ENCODE assay signal across 17 cellular contexts in the genomic region with DNA sequence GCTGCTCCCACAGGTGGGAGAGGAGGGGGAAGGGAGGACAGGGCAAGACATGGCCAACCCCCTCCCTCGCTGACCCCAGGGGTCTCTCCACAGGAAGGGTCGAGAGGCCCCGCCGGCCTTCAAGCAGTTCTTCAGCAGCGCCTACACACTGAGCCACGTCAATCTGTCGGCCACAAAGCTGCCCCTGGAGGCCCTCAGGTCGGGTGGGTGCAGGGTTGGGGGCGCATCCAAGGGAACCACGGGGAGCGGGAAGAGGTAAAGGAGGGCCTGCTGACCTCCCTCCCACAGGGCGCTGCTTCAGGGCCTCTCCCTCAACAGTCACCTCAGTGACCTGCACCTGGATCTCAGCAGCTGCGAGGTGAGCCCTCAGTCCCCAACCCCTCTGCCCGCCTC. TPM values are rescaled to one million over a fixed set of nuclear protein-coding genes. Genes with fewer than 3 reads are reported as not detected.
DNase-seq lines count a peak whose midpoint lies in the region; ATAC-seq, FAIRE-seq and TF ChIP-seq lines count a peak whose summit lies in the region.
"Had no signal": no experiment of that assay in that cellular context is flagged by ENCODE, and none has a peak within 500 bp of the region (broad histone marks: within the 10 kb centered on the region; RNA-seq: fewer than 3 reads in every experiment).

No MANE protein-coding gene starts in this region.

- peaks cover 7% of the 10 kb centered on the region for H3K4me1 Mint-ChIP-seq in nephron

- no peak for TF ChIP-seq RAD21 in GM12878 (IDR thresholded peaks at IDR 0.05; ENCODE audit: insufficient read depth, low read depth, low read length)

- H3K27ac Mint-ChIP-seq in nephron, result peak overlapping the region; percentile 11 to 54 (median 27)
- H3K27ac Mint-ChIP-seq: activated naive CD4-positive, alpha-beta T cell treated with anti-CD3 and anti-CD28 coated beads, Interleukin-2, amount 50 U/mL, for 24 hours had no signal

- no peaks in the 10 kb centered on the region for H3K9me3 Mint-ChIP-seq in nephron
- H3K9me3 Mint-ChIP-seq: activated naive CD4-positive, alpha-beta T cell treated with anti-CD3 and anti-CD28 coated beads, Interleukin-2, amount 50 U/mL, for 24 hours had no signal

- H3K79me2 ChIP-seq in GM12878 (ENCODE audit: control insufficient read depth, insufficient read depth, low read length), result no peaks in the 10 kb centered on the region
- H3K79me2 ChIP-seq: parathyroid adenoma had no signal

- DNase-seq in GM12878 (ENCODE audit: low read depth, low spot score) (no peak), NAMALWA (ENCODE audit: low spot score) (no peak), GM19238 (ENCODE audit: insufficient read length, low spot score) (no peak), RKO (ENCODE audit: low spot score) (no peak), urothelium cell line (ENCODE audit: low spot score) (no peak)
- DNase-seq: activated CD8-positive, alpha-beta memory T cell treated with anti-CD3 and anti-CD28 coated beads, Interleukin-2, amount 50 U/mL, for 48 hours; NCI-H1436 treated with DMSO at 0.1 percent for 48 hours had no signal

- peak; percentile 11 for ATAC-seq in GM18511 (IDR thresholded peaks at IDR 0.05; ENCODE audit: unreplicated experiment)
- peak; percentile 9 for ATAC-seq in HG02588 (IDR thresholded peaks at IDR 0.05; ENCODE audit: unreplicated experiment)
- peak; percentile 10; the same call in 2 of the 3 replicates for ATAC-seq in GM12878

- no peak overlapping the region for H3K27ac ChIP-seq in GM12878 (ENCODE audit: control insufficient read depth, insufficient read depth)
- H3K27ac ChIP-seq: GM23248, parathyroid adenoma, SJSA1 had no signal

- no peak for TF ChIP-seq POLR2A in GM12878 (IDR thresholded peaks at IDR 0.05; ENCODE audit: low read depth, low read length)

- no peak overlapping the region for H3K4me2 ChIP-seq in GM12878 (ENCODE audit: control insufficient read depth, insufficient read depth)

- peaks cover 26% of the 10 kb centered on the region for H3K27me3 Mint-ChIP-seq in nephron (ENCODE audit: low read depth)
- H3K27me3 Mint-ChIP-seq: activated naive CD4-positive, alpha-beta T cell treated with anti-CD3 and anti-CD28 coated beads, Interleukin-2, amount 50 U/mL, for 24 hours had no signal

- in situ Hi-C loops in GM12878 (cut with MboI), result loop anchor here (5.0 kb wide), 1 partner anchor 34 kb away; a partner anchor contains a TSS

- intact Hi-C loops in GM12878 (cut with micrococcal nuclease; ENCODE audit: unreplicated experiment), result loop anchor here (1.0 kb wide), 3 partner anchors 32 to 103 kb away; a partner anchor contains a TSS

- H2AFZ ChIP-seq in GM12878 (ENCODE audit: control insufficient read depth, low read depth, low read length), result no peak overlapping the region
- H2AFZ ChIP-seq: GM23248, parathyroid adenoma had no signal

- RAD21 ChIA-PET in GM12878 (lab: Charles Lee; ENCODE audit: unreplicated experiment), result interaction anchor here (0.9 to 7.2 kb wide), 17 partner anchors 14 to 276 kb away, joined by 3 to 140 read pairs (median 7); a partner anchor contains a TSS

- no peaks in the 10 kb centered on the region for H3K36me3 Mint-ChIP-seq in nephron (ENCODE audit: low read depth)
- H3K36me3 Mint-ChIP-seq: activated naive CD4-positive, alpha-beta T cell treated with anti-CD3 and anti-CD28 coated beads, Interleukin-2, amount 50 U/mL, for 24 hours had no signal

- no peak overlapping the region for H3K4me3 ChIP-seq in GM12878
- H3K4me3 ChIP-seq: GM23248, lung, SJSA1 had no signal

- H4K20me1 ChIP-seq in GM12878 (ENCODE audit: control insufficient read depth, insufficient read depth), result no peaks in the 10 kb centered on the region

- FAIRE-seq in GM12878 (lab: Jason Lieb, UNC) (no peak), urothelium cell line (lab: Jason Lieb, UNC) (no peak)

- H3K27me3 ChIP-seq in GM12878 (replicated peaks in 1 of 2; ENCODE audit: control insufficient read depth in 2 of 2, insufficient read depth in 2 of 2, low read length in 1 of 2), result peaks cover 0 to under 1% of the 10 kb centered on the region in 2 experiments; a peak in 2 of 4 replicates

- 36% methylated on average over 13 of the region's 14 CpGs for WGBS in GM12878 (ENCODE audit: insufficient coverage, insufficient replicate concordance, low lambda C conversion rate, missing lambda C conversion rate)

- H3K4me1 ChIP-seq in GM12878 (ENCODE audit: control insufficient read depth, insufficient read depth, low read length), result no peaks in the 10 kb centered on the region
- H3K4me1 ChIP-seq: Caco-2, SJSA1 had no signal

- H3K4me3 Mint-ChIP-seq in nephron, result peak overlapping the region in 1 of 3 experiments; percentile 45
- H3K4me3 Mint-ChIP-seq: activated naive CD4-positive, alpha-beta T cell treated with anti-CD3 and anti-CD28 coated beads, Interleukin-2, amount 50 U/mL, for 24 hours had no signal

- CTCF ChIA-PET in GM12878 (lab: Yijun Ruan, JAX), result interaction anchor here (0.5 to 6.3 kb wide), 27 partner anchors 9 to 276 kb away, joined by 3 to 197 read pairs (median 5); a partner anchor contains a TSS

- TF ChIP-seq EP300 in GM12878 (IDR thresholded peaks at IDR 0.05; ENCODE audit: borderline replicate concordance in 1 of 2, control insufficient read depth in 1 of 2, low read depth in 2 of 2, low read length in 2 of 2), result no peak

- no peaks in the 10 kb centered on the region for H3K36me3 ChIP-seq in GM12878 (ENCODE audit: control insufficient read depth in 2 of 2, insufficient read depth in 2 of 2, low read length in 1 of 2)
- H3K36me3 ChIP-seq: SJSA1 had no signal

- H3K9me3 ChIP-seq in GM12878 (replicated peaks; ENCODE audit: control insufficient read depth, insufficient read depth, low read length), result no peaks in the 10 kb centered on the region
- H3K9me3 ChIP-seq: Caco-2, SJSA1 had no signal

- POLR2A ChIA-PET in GM12878 (lab: Charles Lee), result interaction anchor here (1.0 to 2.6 kb wide), 9 partner anchors 22 to 239 kb away, joined by 3 to 18 read pairs (median 6); a partner anchor contains a TSS

- no peak for TF ChIP-seq CTCF in GM12878 (IDR thresholded peaks at IDR 0.05 in 2 of 3, conservative IDR thresholded peaks at IDR 0.05 in 1 of 3; ENCODE audit: control insufficient read depth in 2 of 3, extremely low read depth in 1 of 3, insufficient read depth in 1 of 3, low read depth in 3 of 3, low read length in 3 of 3)
- no peak for TF ChIP-seq CTCF in nephron (IDR thresholded peaks at IDR 0.05; ENCODE audit: unreplicated experiment in 3 of 3)

- BruUV-seq in GM12878 (replicated peaks; lab: Mats Ljungman, UMichigan), result no TSS peak

- SMC1A ChIA-PET in GM12878 (lab: Charles Lee; ENCODE audit: uncharacterized antibody, unreplicated experiment), result interaction anchor here (1.0 to 4.3 kb wide), 19 partner anchors 15 to 425 kb away, joined by 3 to 122 read pairs (median 5); a partner anchor contains a TSS

- no peak overlapping the region for H3K9ac ChIP-seq in GM12878 (ENCODE audit: control insufficient read depth, insufficient read depth, low read length)
- H3K9ac ChIP-seq: GM23248, parathyroid adenoma had no signal

RNA-seq across cellular contexts. Expression of a gene that starts 6.1 kb away (rescaled TPM):
- 1.6 and 2.5 TPM in 2 replicates for total RNA-seq in GM12878 (2013; cell fraction: nucleolus; rRNA removed)
- total RNA-seq in GM12878 (2014; rRNA removed), result 0.17 and 0.27 TPM in 2 replicates
- total RNA-seq in GM12878 (2014; rRNA removed; fragmentation: Illumina TruSeq; extraction: Trizol), result 0.09 and 0.14 TPM in 2 replicates
- 0.26 and 0.72 TPM in 2 replicates for total RNA-seq in GM12878 (2021)
- not detected for polyA plus RNA-seq in GM12878 (2011; ENCODE audit: low read depth)
- 0.22 and 0.26 TPM in 2 replicates for polyA plus RNA-seq in GM12878 (2011; rRNA removed)
- polyA plus RNA-seq in GM12878 (2011; cell fraction: cytosol; rRNA removed), result 0.21 and 0.27 TPM in 2 replicates
- polyA plus RNA-seq in GM12878 (2011; cell fraction: nucleus; rRNA removed), result 5.1 and 5.4 TPM in 2 replicates
- 0.15 and 0.17 TPM in 2 replicates for polyA plus RNA-seq in GM12878 (2012)
- 0.08 and 0.13 TPM in 2 replicates for polyA plus RNA-seq in GM12878 (2014; fragmentation: Illumina TruSeq; extraction: Trizol)
- polyA plus RNA-seq in GM12878 (2014; fragmentation: Nextera tagmentation; extraction: Ambion mirVana), result not detected
- 0.32 and 0.33 TPM in 2 replicates for polyA plus RNA-seq in GM12878 (2014; rRNA removed)
- polyA plus RNA-seq in GM12878 (2016; fragmentation: Nextera tagmentation; extraction: Ambion mirVana), result under 1 TPM in 1 of 2 experiments, not detected in 1; 0.25 TPM
- polyA minus RNA-seq in GM12878 (2011; rRNA and poly(A)+ RNA removed), result 0.15 and 1.2 TPM in 2 replicates
- not detected in 2 replicates for polyA minus RNA-seq in GM12878 (2011; cell fraction: cytosol; rRNA and poly(A)+ RNA removed)
- polyA minus RNA-seq in GM12878 (2011; cell fraction: nucleus; rRNA and poly(A)+ RNA removed), result 0.60 and 0.96 TPM in 2 replicates
- total RNA-seq: GM23248, M059J, SJSA1 had no signal
- polyA plus RNA-seq: GM23248 had no signal

RNA-seq across cellular contexts. Expression of a gene that starts 13.5 kb away (rescaled TPM):
- total RNA-seq in GM12878 (2013; cell fraction: nucleolus; rRNA removed), result not detected in 2 replicates
- not detected in 2 replicates for total RNA-seq in GM12878 (2014; rRNA removed)
- not detected in 2 replicates for total RNA-seq in GM12878 (2014; rRNA removed; fragmentation: Illumina TruSeq; extraction: Trizol)
- 0.13 and 0.18 TPM in 2 replicates for total RNA-seq in GM12878 (2021)
- polyA plus RNA-seq in GM12878 (2011; ENCODE audit: low read depth), result 0.64 TPM
- polyA plus RNA-seq in GM12878 (2011; rRNA removed), result 0.07 TPM in 1 of 2 replicates, not detected in the other
- polyA plus RNA-seq in GM12878 (2011; cell fraction: cytosol; rRNA removed), result 0.05 and 0.12 TPM in 2 replicates
- 0.13 and 0.25 TPM in 2 replicates for polyA plus RNA-seq in GM12878 (2011; cell fraction: nucleus; rRNA removed)
- polyA plus RNA-seq in GM12878 (2012), result 0.21 and 0.24 TPM in 2 replicates
- 0.43 TPM in 1 of 2 replicates, not detected in the other for polyA plus RNA-seq in GM12878 (2014; fragmentation: Illumina TruSeq; extraction: Trizol)
- polyA plus RNA-seq in GM12878 (2014; fragmentation: Nextera tagmentation; extraction: Ambion mirVana), result under 1 TPM in 1 of 2 experiments, not detected in 1; 0.06 TPM
- polyA plus RNA-seq in GM12878 (2014; rRNA removed), result 0.15 and 0.25 TPM in 2 replicates
- polyA plus RNA-seq in GM12878 (2016; fragmentation: Nextera tagmentation; extraction: Ambion mirVana), result under 1 TPM; 0.32 to 0.42 TPM
- polyA minus RNA-seq in GM12878 (2011; rRNA and poly(A)+ RNA removed), result 0.05 TPM in 1 of 2 replicates, not detected in the other
- polyA minus RNA-seq in GM12878 (2011; cell fraction: cytosol; rRNA and poly(A)+ RNA removed), result not detected in 2 replicates
- not detected in 2 replicates for polyA minus RNA-seq in GM12878 (2011; cell fraction: nucleus; rRNA and poly(A)+ RNA removed)
- total RNA-seq: Caco-2, GM23248, lung, M059J, SJSA1 had no signal
- polyA plus RNA-seq: GM23248, lung had no signal

RNA-seq across cellular contexts. Expression of a gene that starts 36.2 kb away (rescaled TPM):
- 12.2 and 13.2 TPM in 2 replicates for total RNA-seq in GM12878 (2013; cell fraction: nucleolus; rRNA removed)
- 41.5 and 46.4 TPM in 2 replicates for total RNA-seq in GM12878 (2014; rRNA removed)
- 27.8 and 31.2 TPM in 2 replicates for total RNA-seq in GM12878 (2014; rRNA removed; fragmentation: Illumina TruSeq; extraction: Trizol)
- total RNA-seq in GM12878 (2021), result 78.5 and 78.6 TPM in 2 replicates
- polyA plus RNA-seq in GM12878 (2011; ENCODE audit: low read depth), result 15.2 TPM
- polyA plus RNA-seq in GM12878 (2011; rRNA removed), result 23.0 and 42.3 TPM in 2 replicates
- 64.4 and 77.3 TPM in 2 replicates for polyA plus RNA-seq in GM12878 (2011; cell fraction: cytosol; rRNA removed)
- polyA plus RNA-seq in GM12878 (2011; cell fraction: nucleus; rRNA removed), result 79.4 and 82.2 TPM in 2 replicates
- 34.0 and 41.8 TPM in 2 replicates for polyA plus RNA-seq in GM12878 (2012)
- 19.6 and 42.9 TPM in 2 replicates for polyA plus RNA-seq in GM12878 (2014; fragmentation: Illumina TruSeq; extraction: Trizol)
- 10 to 100 TPM in 1 of 2 experiments, 1 to 10 TPM in 1; 6.6 to 12.3 TPM for polyA plus RNA-seq in GM12878 (2014; fragmentation: Nextera tagmentation; extraction: Ambion mirVana)
- polyA plus RNA-seq in GM12878 (2014; rRNA removed), result 68.3 and 79.0 TPM in 2 replicates
- polyA plus RNA-seq in GM12878 (2016; fragmentation: Nextera tagmentation; extraction: Ambion mirVana), result 100 to 1,000 TPM; 100 to 110 TPM
- 32.9 and 57.6 TPM in 2 replicates for polyA minus RNA-seq in GM12878 (2011; rRNA and poly(A)+ RNA removed)
- polyA minus RNA-seq in GM12878 (2011; cell fraction: cytosol; rRNA and poly(A)+ RNA removed), result 23.3 and 27.0 TPM in 2 replicates
- polyA minus RNA-seq in GM12878 (2011; cell fraction: nucleus; rRNA and poly(A)+ RNA removed), result 18.9 and 24.2 TPM in 2 replicates

RNA-seq across cellular contexts. Expression of a gene that starts 56.7 kb away (rescaled TPM):
- 47.6 and 50.6 TPM in 2 replicates for total RNA-seq in GM12878 (2013; cell fraction: nucleolus; rRNA removed)
- total RNA-seq in GM12878 (2014; rRNA removed) (90.1 and 91.2 TPM in 2 replicates), GM12878 (2014; rRNA removed; fragmentation: Illumina TruSeq; extraction: Trizol) (57.5 and 59.0 TPM in 2 replicates), GM12878 (2021) (66.3 and 69.2 TPM in 2 replicates)
- polyA plus RNA-seq in GM12878 (2011; ENCODE audit: low read depth), result 28.7 TPM
- polyA plus RNA-seq in GM12878 (2011; rRNA removed) (51.4 and 76.7 TPM in 2 replicates), GM12878 (2014; fragmentation: Illumina TruSeq; extraction: Trizol) (50.9 and 72.0 TPM in 2 replicates), GM12878 (2014; fragmentation: Nextera tagmentation; extraction: Ambion mirVana) (10 to 100 TPM; 13.4 to 16.4 TPM), GM12878 (2014; rRNA removed) (73.2 and 76.8 TPM in 2 replicates), GM12878 (2016; fragmentation: Nextera tagmentation; extraction: Ambion mirVana) (10 to 100 TPM; 62.8 to 71.1 TPM)
- 97.2 and 106 TPM in 2 replicates for polyA plus RNA-seq in GM12878 (2011; cell fraction: cytosol; rRNA removed)
- 90.8 and 100 TPM in 2 replicates for polyA plus RNA-seq in GM12878 (2011; cell fraction: nucleus; rRNA removed)
- 43.1 and 49.8 TPM in 2 replicates for polyA plus RNA-seq in GM12878 (2012)
- polyA minus RNA-seq in GM12878 (2011; rRNA and poly(A)+ RNA removed), result 73.1 and 98.4 TPM in 2 replicates
- 27.5 and 32.6 TPM in 2 replicates for polyA minus RNA-seq in GM12878 (2011; cell fraction: cytosol; rRNA and poly(A)+ RNA removed)
- 38.4 and 43.4 TPM in 2 replicates for polyA minus RNA-seq in GM12878 (2011; cell fraction: nucleus; rRNA and poly(A)+ RNA removed)

RNA-seq across cellular contexts. Expression of a gene that starts 56.9 kb away (rescaled TPM):
- 2.2 and 3.3 TPM in 2 replicates for total RNA-seq in GM12878 (2013; cell fraction: nucleolus; rRNA removed)
- total RNA-seq in GM12878 (2014; rRNA removed), result 2.1 and 4.4 TPM in 2 replicates
- total RNA-seq in GM12878 (2014; rRNA removed; fragmentation: Illumina TruSeq; extraction: Trizol), result 1.0 and 1.3 TPM in 2 replicates
- 2.2 and 2.5 TPM in 2 replicates for total RNA-seq in GM12878 (2021)
- polyA plus RNA-seq in GM12878 (2011; ENCODE audit: low read depth), result 0.55 TPM
- 2.1 and 2.2 TPM in 2 replicates for polyA plus RNA-seq in GM12878 (2011; rRNA removed)
- 3.3 and 4.8 TPM in 2 replicates for polyA plus RNA-seq in GM12878 (2011; cell fraction: cytosol; rRNA removed)
- polyA plus RNA-seq in GM12878 (2011; cell fraction: nucleus; rRNA removed), result 3.3 and 3.5 TPM in 2 replicates
- polyA plus RNA-seq in GM12878 (2012), result 1.2 and 1.5 TPM in 2 replicates
- polyA plus RNA-seq in GM12878 (2014; fragmentation: Illumina TruSeq; extraction: Trizol), result 0.63 and 0.76 TPM in 2 replicates
- under 1 TPM; 0.11 to 0.13 TPM for polyA plus RNA-seq in GM12878 (2014; fragmentation: Nextera tagmentation; extraction: Ambion mirVana)
- 2.5 and 2.9 TPM in 2 replicates for polyA plus RNA-seq in GM12878 (2014; rRNA removed)
- polyA plus RNA-seq in GM12878 (2016; fragmentation: Nextera tagmentation; extraction: Ambion mirVana), result 1 to 10 TPM; 2.2 to 2.7 TPM
- 2.4 and 2.7 TPM in 2 replicates for polyA minus RNA-seq in GM12878 (2011; rRNA and poly(A)+ RNA removed)
- polyA minus RNA-seq in GM12878 (2011; cell fraction: cytosol; rRNA and poly(A)+ RNA removed), result 0.94 and 1.3 TPM in 2 replicates
- 3.9 and 7.0 TPM in 2 replicates for polyA minus RNA-seq in GM12878 (2011; cell fraction: nucleus; rRNA and poly(A)+ RNA removed)
